ENCODE assay signal across 1 cellular context in genomic region chr6:144215932-144216667, GRCh38.
A peak's percentile ranks its signal among the peaks of the same experiment; 100 is the strongest.
TF ChIP-seq lines count a peak whose summit lies in the region.

No MANE protein-coding gene starts in this region.

TF ChIP-seq in HCT116, 20 proteins besides CTCF, POLR2A, EP300 and RAD21 (continued from another document):
- TF ChIP-seq REST (IDR thresholded peaks at IDR 0.05; ENCODE audit: low read depth) (no peak), ELF1 (IDR thresholded peaks at IDR 0.05; ENCODE audit: borderline replicate concordance, low read depth) (no peak), EGR1 (IDR thresholded peaks at IDR 0.05; ENCODE audit: low read depth) (no peak), EZH2 (IDR thresholded peaks at IDR 0.05) (no peak), POLR2AphosphoS5 (IDR thresholded peaks at IDR 0.05; ENCODE audit: low read depth, low read length) (peak; percentile 20; the same call in 1 of the 2 replicates)
